In genomic region chr4:10982305-10982704, GRCh38 we compare ENCODE assay signal across 11 cellular contexts.
"Had no signal": no experiment of that assay in that cellular context is flagged by ENCODE, and none has a peak within 500 bp of the region (broad histone marks: within the 10 kb centered on the region; RNA-seq: fewer than 3 reads in every experiment).

No MANE protein-coding gene starts in this region.

- DNase-seq: activated CD4-positive, alpha-beta T cell treated with anti-CD3 and anti-CD28 coated beads for 48 hours; activated naive CD4-positive, alpha-beta T cell treated with anti-CD3 and anti-CD28 coated beads, Interleukin-2, amount 50 U/mL, for 16 hours; adrenal gland; effector CD4-positive, alpha-beta T cell; gastrocnemius medialis; midbrain; substantia nigra; T1000; transverse colon had no signal

- H3K4me1 ChIP-seq: adrenal gland, gastrocnemius medialis, right atrium auricular region, transverse colon had no signal

- H3K27me3 ChIP-seq: adrenal gland, gastrocnemius medialis, right atrium auricular region, transverse colon had no signal

- H3K9me3 ChIP-seq: adrenal gland, gastrocnemius medialis, right atrium auricular region, transverse colon had no signal

- ATAC-seq: gastrocnemius medialis had no signal

- H3K27ac ChIP-seq: adrenal gland, gastrocnemius medialis, right atrium auricular region, transverse colon had no signal

- H3K36me3 ChIP-seq: adrenal gland, gastrocnemius medialis, right atrium auricular region, transverse colon had no signal

- H3K4me3 ChIP-seq: adrenal gland, gastrocnemius medialis, right atrium auricular region, skin epidermis, transverse colon had no signal
